ENCODE assay signal across 23 cellular contexts in genomic region chr17:21528031-21528684, GRCh38.
"Had no signal": no experiment of that assay in that cellular context is flagged by ENCODE, and none has a peak within 500 bp of the region (broad histone marks: within the 10 kb centered on the region; RNA-seq: fewer than 3 reads in every experiment).

No MANE protein-coding gene starts in this region.

- H3K4me3 ChIP-seq: breast epithelium, MG63, Peyer's patch, SK-N-MC had no signal

- H3K27ac ChIP-seq: breast epithelium, Peyer's patch, SK-N-MC, VCaP had no signal

- ATAC-seq: activated CD4-positive, alpha-beta T cell treated with anti-CD3 and anti-CD28 coated beads for 36 hours had no signal

- DNase-seq: activated CD4-positive, alpha-beta memory T cell treated with anti-CD3 and anti-CD28 coated beads, Interleukin-2, amount 10 ng/mL, durations not matched to agents 7 days and 5 days; activated CD4-positive, alpha-beta T cell treated with anti-CD3 and anti-CD28 coated beads for 36 hours; activated CD4-positive, alpha-beta T cell treated with anti-CD3 and anti-CD28 coated beads, Interleukin-2, amount 50 U/mL, for 1 hour; activated effector memory CD4-positive, alpha-beta T cell treated with Interleukin-2 at 50 U/mL for 16 hours; activated naive CD4-positive, alpha-beta T cell; activated T-cell treated with anti-CD3 and anti-CD28 coated beads, Interleukin-2, amount 50 U/mL, for 24 hours; aorta; central memory CD4-positive, alpha-beta T cell; MG63; MV-4-11; NCI-H1105; NCI-H1436; NCI-H1694 treated with DMSO at 0.1 percent for 48 hours; NCI-H2029 treated with DMSO at 0.1 percent for 48 hours; NCI-H345; NCI-H510A; NCI-H526 treated with DMSO at 0.1 percent for 48 hours; Peyer's patch; SIG-M5; T-helper 1 cell had no signal
